Comparison of ENCODE assay signal across 22 cellular contexts in the genomic region with DNA sequence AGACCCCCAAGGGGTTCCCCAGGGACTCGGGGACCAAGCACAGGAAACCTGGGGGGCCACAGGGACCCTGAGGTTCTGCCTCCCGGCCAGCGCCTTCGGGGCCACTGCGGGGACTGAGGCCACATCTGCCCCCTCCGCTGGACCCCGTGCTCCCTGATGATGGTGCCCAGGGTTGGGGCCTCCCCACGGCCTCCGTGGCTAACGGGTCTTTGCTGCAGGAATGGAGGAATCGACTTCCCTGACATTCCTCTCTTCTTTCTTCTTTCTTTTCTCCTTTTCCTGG.
DNase-seq lines count a peak whose midpoint lies in the region; ATAC-seq, FAIRE-seq and TF ChIP-seq lines count a peak whose summit lies in the region.
"Had no signal": no experiment of that assay in that cellular context is flagged by ENCODE, and none has a peak within 500 bp of the region (broad histone marks: within the 10 kb centered on the region; RNA-seq: fewer than 3 reads in every experiment).

No MANE protein-coding gene starts in this region.

- no peak overlapping the region for H3K4me3 Mint-ChIP-seq in stimulated activated naive B cell treated with anti-CD40 and anti-IgM and Interleukin-4, amounts not matched to agents 10 μg/mL and 1 μg/mL and 100 μg/mL, for 72 hours
- H3K4me3 Mint-ChIP-seq in natural killer cell: no peak overlapping the region
- H3K4me3 Mint-ChIP-seq: CD14-positive monocyte; CD4-positive, alpha-beta T cell; CD8-positive, alpha-beta memory T cell; HFFc6 had no signal

- H3K4me3 ChIP-seq in BLaER1: 0 out of 2 replicates have a peak overlapping the region, but pooled peaks have one; percentile 38
- no peak overlapping the region; a peak in 2 of 20 replicates for H3K4me3 ChIP-seq in BLaER1 treated with 17β-estradiol and CSF1 and Interleukin-3, amounts not matched to agents 10 nM and 100 nM
- no peak overlapping the region for H3K4me3 ChIP-seq in kidney (ENCODE audit: low read length in 2 of 2)
- H3K4me3 ChIP-seq in neuronal stem cell (ENCODE audit: low read length in 2 of 2): no peak overlapping the region
- H3K4me3 ChIP-seq: HAP-1 had no signal

- H2AFZ ChIP-seq in neuronal stem cell (ENCODE audit: low read length): no peak overlapping the region

- peak overlapping the region; percentile 60 for H2AK5ac ChIP-seq in neuronal stem cell (ENCODE audit: low read depth, low read length)

- H2BK15ac ChIP-seq in neuronal stem cell (ENCODE audit: low read length): peak overlapping the region; percentile 50

- H3K27me3 Mint-ChIP-seq in stimulated activated naive B cell treated with anti-CD40 and anti-IgM and Interleukin-4, amounts not matched to agents 10 μg/mL and 1 μg/mL and 100 μg/mL, for 72 hours: peaks cover 7 to 11% of the 10 kb centered on the region in 2 donors
- peaks cover 0 to 8% of the 10 kb centered on the region in 2 donors for H3K27me3 Mint-ChIP-seq in natural killer cell (ENCODE audit: low read depth in 2 of 2)

- H2BK12ac ChIP-seq in neuronal stem cell (ENCODE audit: low read length): no peak overlapping the region

- H4K8ac ChIP-seq in neuronal stem cell (ENCODE audit: low read depth, low read length): no peak overlapping the region

- no peak overlapping the region for H3K27ac ChIP-seq in BLaER1
- no peak overlapping the region for H3K27ac ChIP-seq in BLaER1 treated with 17β-estradiol and CSF1 and Interleukin-3, amounts not matched to agents 10 nM and 100 nM
- no peak overlapping the region for H3K27ac ChIP-seq in kidney (ENCODE audit: low read depth in 2 of 2, low read length in 2 of 2)
- no peak overlapping the region for H3K27ac ChIP-seq in neuronal stem cell (replicated peaks; ENCODE audit: low read length)

- peak overlapping the region; percentile 9 for H4K91ac ChIP-seq in neuronal stem cell (ENCODE audit: low read depth, low read length, poor library complexity)

- WGBS in neuronal stem cell (ENCODE audit: extremely low coverage in 2 of 2, insufficient read length in 2 of 2, insufficient replicate concordance in 1 of 2), 2 donors: no CpG with 5 or more reads among the region's 11 CpGs

- 0 out of 2 replicates have a peak, but pooled peaks cover 10% of the 10 kb centered on the region for H3K27me3 ChIP-seq in BLaER1
- H3K27me3 ChIP-seq in BLaER1 treated with 17β-estradiol and CSF1 and Interleukin-3, amounts not matched to agents 10 nM and 100 nM: peaks cover 0 to 66% (median 22%) of the 10 kb centered on the region in 11 experiments; a peak in 13 of 22 replicates
- H3K27me3 ChIP-seq in neuronal stem cell (ENCODE audit: control insufficient read depth in 3 of 3, insufficient read depth in 3 of 3, low read depth in 1 of 3, low read length in 3 of 3): no peaks in the 10 kb centered on the region

- peaks cover 44% of the 10 kb centered on the region for H4K20me1 ChIP-seq in BLaER1
- peaks cover 0 to 60% (median 24%) of the 10 kb centered on the region in 11 experiments; a peak in 16 of 22 replicates for H4K20me1 ChIP-seq in BLaER1 treated with 17β-estradiol and CSF1 and Interleukin-3, amounts not matched to agents 10 nM and 100 nM

- H3K4me1 ChIP-seq in BLaER1 (peaks cover 71% of the 10 kb centered on the region), kidney (ENCODE audit: control insufficient read depth in 1 of 2, insufficient read depth in 1 of 2, low read depth in 1 of 2, low read length in 2 of 2) (no peaks in the 10 kb centered on the region), neuronal stem cell (ENCODE audit: control insufficient read depth in 2 of 2, insufficient read depth in 1 of 2, low read depth in 1 of 2, low read length in 2 of 2) (peaks cover 13 to 16% of the 10 kb centered on the region in 2 donors)
- H3K4me1 ChIP-seq in BLaER1 treated with 17β-estradiol and CSF1 and Interleukin-3, amounts not matched to agents 10 nM and 100 nM: peaks cover 22 to 65% (median 52%) of the 10 kb centered on the region in 10 experiments
- H3K4me1 ChIP-seq: HAP-1 had no signal

- ATAC-seq in stimulated activated naive B cell treated with anti-CD40 and anti-IgM and Interleukin-4, amounts not matched to agents 10 μg/mL and 1 μg/mL and 100 μg/mL, for 72 hours (replicated peaks): no peak
- no peak for ATAC-seq in GM21528 (IDR thresholded peaks at IDR 0.05; ENCODE audit: low FRiP score, unreplicated experiment)
- ATAC-seq in HG02678 (IDR thresholded peaks at IDR 0.05; ENCODE audit: unreplicated experiment): no peak
- no peak for ATAC-seq in natural killer cell

- no peak overlapping the region for H3K23ac ChIP-seq in neuronal stem cell (ENCODE audit: low read depth, low read length, poor library complexity)

- no peak overlapping the region for H2BK120ac ChIP-seq in neuronal stem cell (ENCODE audit: low read depth, low read length)

- TF ChIP-seq CTCF in kidney (IDR thresholded peaks at IDR 0.05; ENCODE audit: borderline replicate concordance, extremely low read depth, insufficient read depth) (no peak), natural killer cell (IDR thresholded peaks at IDR 0.05) (no peak)

- H3K36me3 Mint-ChIP-seq in stimulated activated naive B cell treated with anti-CD40 and anti-IgM and Interleukin-4, amounts not matched to agents 10 μg/mL and 1 μg/mL and 100 μg/mL, for 72 hours: no peaks in the 10 kb centered on the region
- H3K36me3 Mint-ChIP-seq in natural killer cell: no peaks in the 10 kb centered on the region
- H3K36me3 Mint-ChIP-seq: CD14-positive monocyte; CD8-positive, alpha-beta memory T cell had no signal

- no peaks in the 10 kb centered on the region for H3K4me1 Mint-ChIP-seq in stimulated activated naive B cell treated with anti-CD40 and anti-IgM and Interleukin-4, amounts not matched to agents 10 μg/mL and 1 μg/mL and 100 μg/mL, for 72 hours
- no peaks in the 10 kb centered on the region for H3K4me1 Mint-ChIP-seq in natural killer cell
- H3K4me1 Mint-ChIP-seq: CD14-positive monocyte; CD8-positive, alpha-beta memory T cell had no signal

- H3K18ac ChIP-seq in neuronal stem cell (ENCODE audit: low read length): peak overlapping the region; percentile 72

- H3K9me3 ChIP-seq in BLaER1: no peaks in the 10 kb centered on the region
- H3K9me3 ChIP-seq in BLaER1 treated with 17β-estradiol and CSF1 and Interleukin-3, amounts not matched to agents 10 nM and 100 nM (replicated peaks in 1 of 11): no peaks in the 10 kb centered on the region
- no peaks in the 10 kb centered on the region for H3K9me3 ChIP-seq in kidney (ENCODE audit: control insufficient read depth in 1 of 2, low read length in 2 of 2)
- H3K9me3 ChIP-seq in neuronal stem cell (replicated peaks in 1 of 2; ENCODE audit: control insufficient read depth in 2 of 2, insufficient read depth in 1 of 2, low read depth in 1 of 2, low read length in 2 of 2): peaks cover 0 to 2% of the 10 kb centered on the region in 2 donors
- H3K9me3 ChIP-seq: HAP-1 had no signal

- peak; percentile 52 for DNase-seq in kidney
- DNase-seq in neuronal stem cell (ENCODE audit: low spot score): no peak
- no peak for DNase-seq in stimulated activated naive B cell treated with anti-CD40 and anti-IgM and Interleukin-4, amounts not matched to agents 10 μg/mL and 1 μg/mL and 100 μg/mL, for 72 hours
- DNase-seq in natural killer cell: no peak
- DNase-seq: CD4-positive, alpha-beta T cell; CD8-positive, alpha-beta memory T cell; DMS 273 treated with DMSO at 0.1 percent for 48 hours; DMS53; DMS79 treated with DMSO at 0.1 percent for 48 hours; GF-D8; GOT3; HFFc6 had no signal

- no peaks in the 10 kb centered on the region for H3K36me3 ChIP-seq in BLaER1
- no peaks in the 10 kb centered on the region for H3K36me3 ChIP-seq in BLaER1 treated with 17β-estradiol and CSF1 and Interleukin-3, amounts not matched to agents 10 nM and 100 nM
- H3K36me3 ChIP-seq in kidney (ENCODE audit: control insufficient read depth in 1 of 2, insufficient read depth in 2 of 2, low read length in 2 of 2): no peaks in the 10 kb centered on the region
- no peaks in the 10 kb centered on the region for H3K36me3 ChIP-seq in neuronal stem cell (replicated peaks in 1 of 2; ENCODE audit: control insufficient read depth in 2 of 2, insufficient read depth in 2 of 2, low read length in 2 of 2)
- H3K36me3 ChIP-seq: HAP-1 had no signal

- no peak overlapping the region for H3K14ac ChIP-seq in neuronal stem cell (ENCODE audit: low read length)

- H3K4ac ChIP-seq in neuronal stem cell (ENCODE audit: low read length): no peak overlapping the region

- H3K4me2 ChIP-seq in BLaER1 (peak overlapping the region; percentile 97), neuronal stem cell (ENCODE audit: insufficient read depth, low read length, poor library complexity, severe bottlenecking) (no peak overlapping the region)
- peak overlapping the region; percentile 31 to 97 (median 85) for H3K4me2 ChIP-seq in BLaER1 treated with 17β-estradiol and CSF1 and Interleukin-3, amounts not matched to agents 10 nM and 100 nM

- no peak overlapping the region for H2BK5ac ChIP-seq in neuronal stem cell (ENCODE audit: low read length)

- intact Hi-C loops in kidney (cut with DNase I) (no loop called here), natural killer cell (cut with micrococcal nuclease) (no loop called here)

- no peak overlapping the region for H3K27ac Mint-ChIP-seq in stimulated activated naive B cell treated with anti-CD40 and anti-IgM and Interleukin-4, amounts not matched to agents 10 μg/mL and 1 μg/mL and 100 μg/mL, for 72 hours
- H3K27ac Mint-ChIP-seq in natural killer cell: no peak overlapping the region
- H3K27ac Mint-ChIP-seq: CD4-positive, alpha-beta T cell; CD8-positive, alpha-beta memory T cell; HFFc6 had no signal

- peaks cover 0 to 1% of the 10 kb centered on the region in 2 donors for H3K9me3 Mint-ChIP-seq in stimulated activated naive B cell treated with anti-CD40 and anti-IgM and Interleukin-4, amounts not matched to agents 10 μg/mL and 1 μg/mL and 100 μg/mL, for 72 hours
- H3K9me3 Mint-ChIP-seq in natural killer cell: peaks cover 0 to 5% of the 10 kb centered on the region in 2 donors
- H3K9me3 Mint-ChIP-seq: CD4-positive, alpha-beta T cell; CD8-positive, alpha-beta memory T cell had no signal

- no peaks in the 10 kb centered on the region for H3K79me1 ChIP-seq in neuronal stem cell (ENCODE audit: low read depth, low read length)

- H3K9ac ChIP-seq in BLaER1: no peak overlapping the region
- peak overlapping the region in 2 of 11 experiments; percentile 11 to 26; a peak in 1 of 22 replicates for H3K9ac ChIP-seq in BLaER1 treated with 17β-estradiol and CSF1 and Interleukin-3, amounts not matched to agents 10 nM and 100 nM
- no peak overlapping the region for H3K9ac ChIP-seq in kidney (ENCODE audit: low read length in 2 of 2)
- H3K9ac ChIP-seq in neuronal stem cell (ENCODE audit: low read depth, low read length, poor library complexity): no peak overlapping the region

- FAIRE-seq in kidney (lab: Jason Lieb, UNC): no peak
- FAIRE-seq: D721Med, GM12891, GM18507, H54 had no signal
